In the genomic region with DNA sequence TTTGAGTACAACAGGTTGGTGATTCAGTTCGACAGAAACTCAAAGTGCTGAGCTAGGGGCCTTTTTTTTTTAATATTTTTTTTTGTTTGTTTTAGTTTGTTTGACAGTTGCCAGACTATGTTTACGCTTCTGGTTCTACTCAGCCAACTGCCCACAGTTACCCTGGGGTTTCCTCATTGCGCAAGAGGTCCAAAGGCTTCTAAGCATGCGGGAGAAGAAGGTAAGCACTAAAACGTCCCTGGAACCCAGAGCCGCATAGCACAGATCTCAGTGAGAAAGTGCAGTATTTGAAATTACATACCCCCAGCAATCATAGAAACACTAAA, we compare ENCODE assay signal across 7 cellular contexts. TPM values are rescaled to one million over a fixed set of nuclear protein-coding genes. Genes with fewer than 3 reads are reported as not detected.
A peak's percentile ranks its signal among the peaks of the same experiment; 100 is the strongest.
DNase-seq lines count a peak whose midpoint lies in the region; ATAC-seq lines count a peak whose summit lies in the region.

No MANE protein-coding gene starts in this region.

- ATAC-seq in GM19035 (IDR thresholded peaks at IDR 0.05; ENCODE audit: unreplicated experiment) (peak; percentile 14), HG03457 (IDR thresholded peaks at IDR 0.05; ENCODE audit: unreplicated experiment) (peak; percentile 2), GM19455 (IDR thresholded peaks at IDR 0.05; ENCODE audit: unreplicated experiment) (no peak)
- no peak for ATAC-seq in stimulated activated memory B cell treated with anti-CD40 and anti-IgM and Interleukin-4, amounts not matched to agents 10 μg/mL and 1 μg/mL and 100 μg/mL, for 72 hours

- H3K9me3 Mint-ChIP-seq in activated T-helper 2 cell treated with anti-CD3 and anti-CD28 coated beads, Interferon-gamma antibody, Interleukin-2, Interleukin-4, amounts not matched to agents 10 μg/mL and 5 μg/mL and 100 μg/mL, durations not matched to agents 14 hours and 24 hours and 36 hours: no peaks in the 10 kb centered on the region
- H3K9me3 Mint-ChIP-seq in stimulated activated memory B cell treated with anti-CD40 and anti-IgM and Interleukin-4, amounts not matched to agents 10 μg/mL and 1 μg/mL and 100 μg/mL, for 72 hours: no peaks in the 10 kb centered on the region

- peaks cover 13% of the 10 kb centered on the region for H3K4me1 Mint-ChIP-seq in activated T-helper 2 cell treated with anti-CD3 and anti-CD28 coated beads, Interferon-gamma antibody, Interleukin-2, Interleukin-4, amounts not matched to agents 10 μg/mL and 5 μg/mL and 100 μg/mL, durations not matched to agents 14 hours and 24 hours and 36 hours (ENCODE audit: low read depth)
- peaks cover 7% of the 10 kb centered on the region for H3K4me1 Mint-ChIP-seq in stimulated activated memory B cell treated with anti-CD40 and anti-IgM and Interleukin-4, amounts not matched to agents 10 μg/mL and 1 μg/mL and 100 μg/mL, for 72 hours

- H3K36me3 Mint-ChIP-seq in activated T-helper 2 cell treated with anti-CD3 and anti-CD28 coated beads, Interferon-gamma antibody, Interleukin-2, Interleukin-4, amounts not matched to agents 10 μg/mL and 5 μg/mL and 100 μg/mL, durations not matched to agents 14 hours and 24 hours and 36 hours (ENCODE audit: low read depth): no peaks in the 10 kb centered on the region
- H3K36me3 Mint-ChIP-seq in stimulated activated memory B cell treated with anti-CD40 and anti-IgM and Interleukin-4, amounts not matched to agents 10 μg/mL and 1 μg/mL and 100 μg/mL, for 72 hours: no peaks in the 10 kb centered on the region

- H3K9me3 ChIP-seq in iPS-18c (ENCODE audit: control insufficient read depth, insufficient read depth, low read length): no peaks in the 10 kb centered on the region

- intact Hi-C loops in activated T-helper 2 cell treated with anti-CD3 and anti-CD28 coated beads, Interferon-gamma antibody, Interleukin-2, Interleukin-4, amounts not matched to agents 10 μg/mL and 5 μg/mL and 100 μg/mL, durations not matched to agents 14 hours and 24 hours and 36 hours (cut with micrococcal nuclease): loop anchor here (1.0 kb wide), 1 partner anchor 8 kb away; no protein-coding TSS in a partner anchor

- H3K27me3 Mint-ChIP-seq in activated T-helper 2 cell treated with anti-CD3 and anti-CD28 coated beads, Interferon-gamma antibody, Interleukin-2, Interleukin-4, amounts not matched to agents 10 μg/mL and 5 μg/mL and 100 μg/mL, durations not matched to agents 14 hours and 24 hours and 36 hours (ENCODE audit: low read depth): peaks cover 25% of the 10 kb centered on the region
- H3K27me3 Mint-ChIP-seq in stimulated activated memory B cell treated with anti-CD40 and anti-IgM and Interleukin-4, amounts not matched to agents 10 μg/mL and 1 μg/mL and 100 μg/mL, for 72 hours: peaks cover 32% of the 10 kb centered on the region

- peak overlapping the region; percentile 38 for H3K27ac Mint-ChIP-seq in activated T-helper 2 cell treated with anti-CD3 and anti-CD28 coated beads, Interferon-gamma antibody, Interleukin-2, Interleukin-4, amounts not matched to agents 10 μg/mL and 5 μg/mL and 100 μg/mL, durations not matched to agents 14 hours and 24 hours and 36 hours
- no peak overlapping the region for H3K27ac Mint-ChIP-seq in stimulated activated memory B cell treated with anti-CD40 and anti-IgM and Interleukin-4, amounts not matched to agents 10 μg/mL and 1 μg/mL and 100 μg/mL, for 72 hours

- DNase-seq in activated T-helper 2 cell treated with anti-CD3 and anti-CD28 coated beads, Interferon-gamma antibody, Interleukin-2, Interleukin-4, amounts not matched to agents 10 μg/mL and 5 μg/mL and 100 μg/mL, durations not matched to agents 14 hours and 24 hours and 36 hours (ENCODE audit: low spot score): no peak
- DNase-seq in middle frontal gyrus (ENCODE audit: extremely low spot score, low spot score): no peak

- peak overlapping the region; percentile 70 for H3K4me3 Mint-ChIP-seq in activated T-helper 2 cell treated with anti-CD3 and anti-CD28 coated beads, Interferon-gamma antibody, Interleukin-2, Interleukin-4, amounts not matched to agents 10 μg/mL and 5 μg/mL and 100 μg/mL, durations not matched to agents 14 hours and 24 hours and 36 hours (ENCODE audit: low read depth)
- peak overlapping the region; percentile 88 for H3K4me3 Mint-ChIP-seq in stimulated activated memory B cell treated with anti-CD40 and anti-IgM and Interleukin-4, amounts not matched to agents 10 μg/mL and 1 μg/mL and 100 μg/mL, for 72 hours

- H3K4me3 ChIP-seq in iPS-18c (ENCODE audit: insufficient read depth, low read depth, low read length): peak overlapping the region; percentile 77

RNA-seq across cellular contexts. Expression of a gene that starts 0.6 kb away (rescaled TPM):
- total RNA-seq in activated T-helper 2 cell treated with anti-CD3 and anti-CD28 coated beads, Interferon-gamma antibody, Interleukin-2, Interleukin-4, amounts not matched to agents 10 μg/mL and 5 μg/mL and 100 μg/mL, durations not matched to agents 14 hours and 24 hours and 36 hours: 1.1 and 1.3 TPM in 2 replicates

RNA-seq across cellular contexts. Expression of a gene that starts 35.9 kb away (rescaled TPM):
- total RNA-seq in activated T-helper 2 cell treated with anti-CD3 and anti-CD28 coated beads, Interferon-gamma antibody, Interleukin-2, Interleukin-4, amounts not matched to agents 10 μg/mL and 5 μg/mL and 100 μg/mL, durations not matched to agents 14 hours and 24 hours and 36 hours: 0.11 and 0.14 TPM in 2 replicates

Comparison
In these comparisons a context has a peak if more than half of its experiments do, and no peak if none do; other contexts are left out.
1. ATAC-seq: peak in GM19035 (single experiment) and HG03457 (single experiment); none in stimulated activated memory B cell treated with anti-CD40 and anti-IgM and Interleukin-4, amounts not matched to agents 10 μg/mL and 1 μg/mL and 100 μg/mL, for 72 hours (single experiment) and GM19455 (single experiment).